ENCODE assay signal across 8 cellular contexts in the genomic region with DNA sequence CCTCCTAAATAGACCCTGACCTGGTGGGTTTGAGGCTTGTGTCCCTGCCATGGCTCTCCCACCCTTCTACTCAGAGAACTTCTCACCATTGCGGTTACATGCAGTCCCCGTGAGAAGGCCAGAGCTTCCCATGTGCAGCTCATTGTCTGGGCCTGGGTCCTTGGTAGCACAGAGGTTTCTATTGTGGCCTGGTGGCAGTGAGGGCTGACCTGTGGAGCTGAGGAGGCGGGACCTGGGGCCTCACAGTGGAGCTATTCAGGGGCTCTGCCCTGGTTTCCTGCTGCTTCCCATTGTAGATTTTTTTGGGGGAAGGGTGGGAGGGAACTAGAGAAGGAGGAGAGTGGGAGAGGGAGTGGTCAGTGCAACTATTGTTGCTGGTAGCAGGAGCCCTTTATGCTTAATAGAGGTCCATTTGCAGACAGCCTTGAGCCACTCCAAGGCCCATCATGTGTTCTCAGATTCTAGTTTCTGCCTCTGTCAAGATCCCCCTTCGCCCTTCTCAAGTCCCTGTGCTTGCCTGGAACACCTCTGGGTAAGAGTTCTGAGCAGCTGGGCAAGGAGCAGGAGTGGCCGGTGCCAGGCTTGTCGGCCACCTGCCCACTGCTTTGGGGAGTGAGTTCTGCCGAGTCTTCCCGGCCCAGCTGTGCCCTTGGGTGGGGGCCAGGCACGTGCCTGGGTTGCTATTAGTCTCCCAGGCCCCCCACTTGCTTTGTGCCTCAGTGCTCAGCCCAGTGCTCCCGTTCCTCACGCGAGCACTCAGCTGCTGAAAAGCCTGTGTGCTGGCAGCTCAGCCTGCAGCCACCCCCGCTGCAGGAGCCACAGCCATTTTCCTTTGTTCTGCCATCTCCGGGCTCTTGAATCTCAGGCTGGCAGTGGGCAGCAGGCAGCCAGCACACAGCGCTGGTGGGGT. TPM values are rescaled to one million over a fixed set of nuclear protein-coding genes. Genes with fewer than 3 reads are reported as not detected.
DNase-seq lines count a peak whose midpoint lies in the region; ATAC-seq, FAIRE-seq and TF ChIP-seq lines count a peak whose summit lies in the region.

No MANE protein-coding gene starts in this region.

- H3K4me3 ChIP-seq in mammary epithelial cell (replicated peaks in 1 of 3; ENCODE audit: insufficient read depth in 1 of 3, low read depth in 2 of 3, low read length in 3 of 3) (peak overlapping the region in 1 of 3 experiments; percentile 17), liver (ENCODE audit: low read depth in 1 of 3, low read length in 3 of 3) (no peak overlapping the region)

- peak overlapping the region; percentile 17 for H2AFZ ChIP-seq in mammary epithelial cell (ENCODE audit: low read depth, low read length)

- peak; percentile 89 for DNase-seq in DMS 273 (lab: John Stamatoyannopoulos, UW; ENCODE audit: unreplicated experiment)
- peak; percentile 18 for DNase-seq in NCI-H2227 treated with DMSO at 0.1 percent for 48 hours (lab: John Stamatoyannopoulos, UW)
- no peak for DNase-seq in mammary epithelial cell
- peak in 39 of 49 donors; percentile 26 to 77 (median 60) for DNase-seq in substantia nigra (lab: John Stamatoyannopoulos, UW)
- no peak for DNase-seq in NK-92 (lab: John Stamatoyannopoulos, UW; ENCODE audit: unreplicated experiment)
- no peak for DNase-seq in GM12891 (ENCODE audit: insufficient read length, low spot score)

- TF ChIP-seq RAD21 in liver (IDR thresholded peaks at IDR 0.05): no peak

- H3K27me3 ChIP-seq in mammary epithelial cell (ENCODE audit: insufficient read depth, low read length): no peaks in the 10 kb centered on the region
- no peaks in the 10 kb centered on the region for H3K27me3 ChIP-seq in liver (ENCODE audit: control insufficient read depth in 4 of 4, insufficient read depth in 4 of 4, low read length in 3 of 4)

- H3K27ac ChIP-seq in mammary epithelial cell (ENCODE audit: insufficient read depth, low read depth, low read length) (peak overlapping the region; percentile 17), liver (ENCODE audit: low read depth in 1 of 2, low read length in 2 of 2) (peak overlapping the region; percentile 34 to 36), substantia nigra (ENCODE audit: low read depth, low read length, poor library complexity, severe bottlenecking) (peak overlapping the region; percentile 84)

- in situ Hi-C loops in mammary epithelial cell (cut with MboI; ENCODE audit: low sequenced_read_pairs in 2 of 2): no loop called here

- no peak for FAIRE-seq in GM12891 (lab: Jason Lieb, UNC)

- WGBS in mammary epithelial cell (ENCODE audit: low coverage, missing lambda C conversion rate): 29% methylated on average over 13 of the region's 15 CpGs
- WGBS in liver: 66% methylated on average over 15 of the region's 15 CpGs

- intact Hi-C loops in mammary epithelial cell (cut with micrococcal nuclease): no loop called here

- dilution Hi-C loops in mammary epithelial cell (cut with HindIII; ENCODE audit: low sequenced_read_pairs): loop anchor here (5.0 kb wide), 1 partner anchor 42 kb away; no protein-coding TSS in a partner anchor

- H3K4me1 ChIP-seq in mammary epithelial cell (ENCODE audit: insufficient read depth, low read length): peaks cover 87% of the 10 kb centered on the region
- peaks cover 16 to 59% (median 40%) of the 10 kb centered on the region in 4 donors for H3K4me1 ChIP-seq in liver (ENCODE audit: control insufficient read depth in 4 of 4, insufficient read depth in 4 of 4, low read length in 3 of 4)

- H3K9me3 ChIP-seq in mammary epithelial cell (replicated peaks; ENCODE audit: insufficient read depth, low read length) (no peaks in the 10 kb centered on the region), liver (ENCODE audit: control insufficient read depth in 4 of 4, low read length in 3 of 4) (no peaks in the 10 kb centered on the region)

- no peak for ATAC-seq in HG02870 (IDR thresholded peaks at IDR 0.05; ENCODE audit: unreplicated experiment)

- H3K36me3 ChIP-seq in mammary epithelial cell (ENCODE audit: insufficient read depth, low read length) (peaks cover 2% of the 10 kb centered on the region), liver (ENCODE audit: control insufficient read depth in 4 of 4, insufficient read depth in 3 of 4, low read depth in 1 of 4, low read length in 3 of 4) (no peaks in the 10 kb centered on the region)

- TF ChIP-seq CTCF in mammary epithelial cell (conservative IDR thresholded peaks at IDR 0.05 in 1 of 2, IDR thresholded peaks at IDR 0.05 in 1 of 2; ENCODE audit: extremely low read depth in 1 of 2, insufficient read depth in 1 of 2, low read depth in 1 of 2, low read length in 2 of 2) (no peak), liver (IDR thresholded peaks at IDR 0.05; ENCODE audit: low read depth, low read length, missing input control) (no peak)

- H4K20me1 ChIP-seq in mammary epithelial cell (ENCODE audit: insufficient read depth, low read length): no peaks in the 10 kb centered on the region

- CTCF ChIA-PET in mammary epithelial cell (lab: Charles Lee; ENCODE audit: low non-redundant PET): no interaction called here

- H3K4me2 ChIP-seq in mammary epithelial cell (ENCODE audit: insufficient read depth, low read depth, low read length): peak overlapping the region; percentile 80

- H3K9ac ChIP-seq in mammary epithelial cell (ENCODE audit: insufficient read depth, low read length): peak overlapping the region; percentile 52
- no peak overlapping the region for H3K9ac ChIP-seq in liver (ENCODE audit: low read depth in 1 of 2, low read length in 2 of 2)

- TF ChIP-seq POLR2A in GM12891 (IDR thresholded peaks at IDR 0.05; ENCODE audit: low read depth, low read length): no peak

- peaks cover 100% of the 10 kb centered on the region for H3K79me2 ChIP-seq in mammary epithelial cell (ENCODE audit: insufficient read depth, low read length)

- no TSS peak for BruUV-seq in mammary epithelial cell (replicated peaks; lab: Mats Ljungman, UMichigan)

TF ChIP-seq in liver, 16 proteins besides CTCF, POLR2A, EP300 and RAD21:
- TF ChIP-seq HNF4G (IDR thresholded peaks at IDR 0.05) (no peak), YY1 (IDR thresholded peaks at IDR 0.05) (no peak), NR2F2 (IDR thresholded peaks at IDR 0.05) (peak; percentile 67), HNF4A (conservative IDR thresholded peaks at IDR 0.05) (no peak)
- TF ChIP-seq, protein P1, sequence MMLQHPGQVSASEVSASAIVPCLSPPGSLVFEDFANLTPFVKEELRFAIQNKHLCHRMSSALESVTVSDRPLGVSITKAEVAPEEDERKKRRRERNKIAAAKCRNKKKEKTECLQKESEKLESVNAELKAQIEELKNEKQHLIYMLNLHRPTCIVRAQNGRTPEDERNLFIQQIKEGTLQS (IDR thresholded peaks at IDR 0.05): no peak

TF ChIP-seq in GM12891, 5 proteins besides CTCF, POLR2A, EP300 and RAD21:
- TF ChIP-seq PAX5 (IDR thresholded peaks at IDR 0.05; ENCODE audit: insufficient read depth, low read length, severe bottlenecking): no peak
- no peak for TF ChIP-seq POU2F2 (IDR thresholded peaks at IDR 0.05; ENCODE audit: low read depth, low read length)
- TF ChIP-seq POLR2AphosphoS5 (IDR thresholded peaks at IDR 0.05; ENCODE audit: low read depth, low read length): no peak
- no peak for TF ChIP-seq SPI1 (IDR thresholded peaks at IDR 0.05; ENCODE audit: low read depth, low read length)
- no peak for TF ChIP-seq TAF1 (IDR thresholded peaks at IDR 0.05; ENCODE audit: low read depth, low read length)

RNA-seq across cellular contexts. Expression of a gene that starts 10.7 kb away (rescaled TPM):
- total RNA-seq in mammary epithelial cell (100 to 1,000 TPM in 1 of 2 donors, 10 to 100 TPM in 1; 47.8 to 102 TPM), liver (10 to 100 TPM; 27.0 to 36.8 TPM)
- polyA plus RNA-seq in mammary epithelial cell (97.2 TPM), liver (10 to 100 TPM; 19.9 to 27.6 TPM)
- polyA minus RNA-seq in mammary epithelial cell: 85.5 TPM
- polyA plus RNA-seq in GM12891 (2012; ENCODE audit: low read depth, missing spikeins): 5.2 TPM

RNA-seq across cellular contexts. Expression of a gene that starts 56.5 kb away (rescaled TPM):
- total RNA-seq in mammary epithelial cell (10 to 100 TPM; 11.0 to 58.6 TPM), liver (10 to 100 TPM; 48.5 to 51.2 TPM)
- polyA plus RNA-seq in mammary epithelial cell (34.8 TPM), liver (10 to 100 TPM; 56.9 to 87.4 TPM)
- 14.7 TPM for polyA minus RNA-seq in mammary epithelial cell
- polyA plus RNA-seq in GM12891 (2012; ENCODE audit: low read depth, missing spikeins): 10.2 TPM

Comparison
In these comparisons a context has a peak if more than half of its experiments do, and no peak if none do; other contexts are left out.
1. DNase-seq: peak in DMS 273 (single experiment), NCI-H2227 treated with DMSO at 0.1 percent for 48 hours (single experiment) and substantia nigra (39 of 49); none in mammary epithelial cell (single experiment), NK-92 (single experiment) and GM12891 (single experiment).
2. H3K27ac ChIP-seq: peak in every context shown above with its lines; median percentile 84 in substantia nigra; 35 in liver; 17 in mammary epithelial cell.